In the genomic region with DNA sequence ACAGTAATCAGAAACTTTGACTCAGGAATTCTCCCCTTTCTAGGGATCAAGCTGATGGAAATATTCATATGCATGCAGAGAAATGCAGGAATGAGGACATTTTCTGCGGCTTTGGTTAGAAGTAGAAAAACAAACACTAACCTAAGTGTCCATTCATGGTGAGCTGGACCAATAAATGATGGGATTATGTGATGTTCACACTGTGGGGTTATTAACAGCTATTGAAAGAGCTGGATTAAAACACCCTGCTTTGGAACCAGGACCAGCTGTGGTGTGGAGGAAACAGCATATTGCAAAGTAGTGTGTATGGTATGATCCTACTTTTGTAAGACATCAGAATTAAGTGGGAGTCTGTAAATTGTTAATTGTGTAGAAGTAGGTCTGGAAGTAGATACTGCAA, we compare ENCODE assay signal across 27 cellular contexts.
"Had no signal": no experiment of that assay in that cellular context is flagged by ENCODE, and none has a peak within 500 bp of the region (broad histone marks: within the 10 kb centered on the region; RNA-seq: fewer than 3 reads in every experiment).

No MANE protein-coding gene starts in this region.

- H3K4me1 Mint-ChIP-seq: mesothelial cell of epicardium; naive B cell; stimulated activated naive CD8-positive, alpha-beta T cell treated with anti-CD3 and anti-CD28 coated beads, Interleukin-15, amount 100 ng/mL, for 72 hours had no signal

- ATAC-seq: mucosa of descending colon; natural killer cell treated with Interleukin-12 subunit alpha and Interleukin-12 subunit beta and Interleukin-15 and Interleukin-18, amount 100 ng/mL, for 72 hours; sciatic nerve; stimulated activated naive CD8-positive, alpha-beta T cell treated with anti-CD3 and anti-CD28 coated beads, Interleukin-15, amount 100 ng/mL, for 72 hours had no signal

- H3K27ac ChIP-seq: coronary artery, esophagus squamous epithelium, neural progenitor cell, prostate gland, right atrium auricular region, thyroid gland, vagina had no signal

- H3K36me3 Mint-ChIP-seq: mesothelial cell of epicardium; natural killer cell treated with Interleukin-12 subunit alpha and Interleukin-12 subunit beta and Interleukin-15 and Interleukin-18, amount 100 ng/mL, for 72 hours; neural progenitor cell had no signal

- DNase-seq: dermis blood vessel endothelial cell; effector memory CD4-positive, alpha-beta T cell; esophagus squamous epithelium; foreskin melanocyte; mesenchymal stem cell; mucosa of descending colon; naive B cell; stimulated activated CD4-positive, alpha-beta T cell treated with anti-CD3 and anti-CD28 coated beads, Interleukin-12 subunit alpha, Interleukin-12 subunit beta, amount 100 ng/mL, for 4 hours; stimulated activated CD4-positive, alpha-beta T cell treated with anti-CD3 and anti-CD28 coated beads, Interleukin-1b, Interleukin-23, amount 100 ng/mL, for 48 hours; stimulated activated CD4-positive, alpha-beta T cell treated with anti-CD3 and anti-CD28 coated beads, Interleukin-4, amount 100 ng/mL, for 1 hour; stimulated activated CD8-positive, alpha-beta memory T cell treated with anti-CD3 and anti-CD28 coated beads, Interleukin-4, amount 100 ng/mL, for 48 hours; stimulated activated naive CD4-positive, alpha-beta T cell; stimulated activated naive CD8-positive, alpha-beta T cell treated with anti-CD3 and anti-CD28 coated beads, Interleukin-15, amount 100 ng/mL, for 72 hours; thyroid gland; trophoblast cell had no signal

- H3K36me3 ChIP-seq: esophagus squamous epithelium, neural progenitor cell, prostate gland, right atrium auricular region, thyroid gland, vagina had no signal

- H3K9ac ChIP-seq: neural progenitor cell had no signal

- H3K9me3 Mint-ChIP-seq: natural killer cell treated with Interleukin-12 subunit alpha and Interleukin-12 subunit beta and Interleukin-15 and Interleukin-18, amount 100 ng/mL, for 72 hours; stimulated activated naive CD8-positive, alpha-beta T cell treated with anti-CD3 and anti-CD28 coated beads, Interleukin-15, amount 100 ng/mL, for 72 hours had no signal

- H3K27me3 ChIP-seq: right atrium auricular region, thyroid gland, vagina had no signal

- FAIRE-seq: endothelial cell of umbilical vein, keratinocyte had no signal

- H3K4me2 ChIP-seq: neural progenitor cell, smooth muscle cell had no signal

- H2AFZ ChIP-seq: neural progenitor cell had no signal

- H3K4me1 ChIP-seq: esophagus squamous epithelium, neural progenitor cell, prostate gland, right atrium auricular region, thyroid gland, vagina had no signal

- H3K4me3 ChIP-seq: coronary artery, esophagus squamous epithelium, lung, mucosa of descending colon, neural progenitor cell, prostate gland, right atrium auricular region, smooth muscle cell, thyroid gland, vagina had no signal

- H3K27ac Mint-ChIP-seq: mesothelial cell of epicardium; naive B cell; natural killer cell treated with Interleukin-12 subunit alpha and Interleukin-12 subunit beta and Interleukin-15 and Interleukin-18, amount 100 ng/mL, for 72 hours; neural progenitor cell; stimulated activated naive CD8-positive, alpha-beta T cell treated with anti-CD3 and anti-CD28 coated beads, Interleukin-15, amount 100 ng/mL, for 72 hours had no signal

- H3K9me3 ChIP-seq: prostate gland, thyroid gland, vagina had no signal

- H3K4me3 Mint-ChIP-seq: mesothelial cell of epicardium; naive B cell; natural killer cell treated with Interleukin-12 subunit alpha and Interleukin-12 subunit beta and Interleukin-15 and Interleukin-18, amount 100 ng/mL, for 72 hours; neural progenitor cell; stimulated activated naive CD8-positive, alpha-beta T cell treated with anti-CD3 and anti-CD28 coated beads, Interleukin-15, amount 100 ng/mL, for 72 hours had no signal
